8 cellular contexts compared by ENCODE assay signal in the genomic region with DNA sequence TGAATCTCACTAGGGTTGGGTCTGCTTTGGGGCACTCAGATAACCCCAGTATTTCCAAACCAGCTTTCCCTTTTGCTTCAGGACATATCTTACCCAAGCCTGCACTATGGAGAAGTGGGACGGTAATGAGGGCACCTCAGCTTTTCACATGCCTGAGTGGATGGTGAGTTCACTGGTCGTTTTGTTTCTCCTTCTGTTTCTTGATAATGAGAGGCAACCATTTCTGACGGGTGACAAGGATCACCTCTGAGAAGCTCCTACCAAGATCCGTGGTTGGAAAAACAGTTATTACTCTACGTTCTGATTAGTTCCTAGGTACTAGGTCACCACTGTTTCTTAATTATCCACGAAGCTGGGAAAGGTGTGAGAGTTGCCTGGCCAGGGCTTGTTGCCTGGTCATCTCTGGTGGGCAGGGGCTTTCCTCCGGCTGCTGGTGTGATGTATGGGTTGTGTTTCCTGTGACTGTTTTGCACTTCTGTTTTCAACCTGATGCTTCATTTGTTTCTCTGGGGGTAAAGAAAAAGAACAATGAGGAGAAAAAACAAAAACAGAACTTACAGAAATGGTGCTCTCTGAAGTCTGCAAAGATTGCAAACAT.
DNase-seq lines count a peak whose midpoint lies in the region; ATAC-seq and TF ChIP-seq lines count a peak whose summit lies in the region.

No MANE protein-coding gene starts in this region.

- H3K9me3 Mint-ChIP-seq in activated B cell treated with CpG ODN at 0.5 μM for 24 hours = no peaks in the 10 kb centered on the region
- H3K9me3 Mint-ChIP-seq in natural killer cell treated with Interleukin-12 subunit alpha and Interleukin-12 subunit beta and Interleukin-15 and Interleukin-18, amount 100 ng/mL, for 72 hours = no peaks in the 10 kb centered on the region

- H3K27ac Mint-ChIP-seq in activated B cell treated with CpG ODN at 0.5 μM for 24 hours = peak overlapping the region; percentile 46
- peak overlapping the region; percentile 83 to 88 for H3K27ac Mint-ChIP-seq in natural killer cell treated with Interleukin-12 subunit alpha and Interleukin-12 subunit beta and Interleukin-15 and Interleukin-18, amount 100 ng/mL, for 72 hours

- H3K27me3 Mint-ChIP-seq in activated B cell treated with CpG ODN at 0.5 μM for 24 hours = no peaks in the 10 kb centered on the region
- no peaks in the 10 kb centered on the region for H3K27me3 Mint-ChIP-seq in natural killer cell treated with Interleukin-12 subunit alpha and Interleukin-12 subunit beta and Interleukin-15 and Interleukin-18, amount 100 ng/mL, for 72 hours

- TF ChIP-seq CTCF in activated B cell treated with CpG ODN at 0.5 μM for 24 hours (IDR thresholded peaks at IDR 0.05) = no peak

- POLR2A ChIA-PET in activated B cell treated with CpG ODN at 0.5 μM for 24 hours (lab: Charles Lee) = interaction anchor here (0.6 to 1.3 kb wide), 4 partner anchors 9 to 688 kb away, joined by 3 to 5 read pairs (median 4); no protein-coding TSS in a partner anchor

- ATAC-seq in GM18511 (IDR thresholded peaks at IDR 0.05; ENCODE audit: unreplicated experiment) (peak; percentile 51), GM21786 (IDR thresholded peaks at IDR 0.05; ENCODE audit: unreplicated experiment) (peak; percentile 41), activated B cell treated with CpG ODN at 0.5 μM for 24 hours (ENCODE audit: low read depth) (peak; percentile 10)
- ATAC-seq in natural killer cell treated with Interleukin-12 subunit alpha and Interleukin-12 subunit beta and Interleukin-15 and Interleukin-18, amount 100 ng/mL, for 72 hours = peak; percentile 71 to 72

- H3K4me1 Mint-ChIP-seq in activated B cell treated with CpG ODN at 0.5 μM for 24 hours = peaks cover 27% of the 10 kb centered on the region
- H3K4me1 Mint-ChIP-seq in natural killer cell treated with Interleukin-12 subunit alpha and Interleukin-12 subunit beta and Interleukin-15 and Interleukin-18, amount 100 ng/mL, for 72 hours (ENCODE audit: low read depth in 2 of 2) = peaks cover 43 to 47% of the 10 kb centered on the region in 2 donors

- intact Hi-C loops in activated B cell treated with CpG ODN at 0.5 μM for 24 hours (cut with micrococcal nuclease) = loop anchor here (1.0 kb wide), 1 partner anchor 642 kb away; no protein-coding TSS in a partner anchor

- CTCF ChIA-PET in activated B cell treated with CpG ODN at 0.5 μM for 24 hours (lab: Charles Lee) = interaction anchor here (0.6 to 2.9 kb wide), 30 partner anchors 9 to 641 kb away, joined by 3 to 52 read pairs (median 6); a partner anchor contains a TSS

- H3K4me3 Mint-ChIP-seq in activated B cell treated with CpG ODN at 0.5 μM for 24 hours = peak overlapping the region; percentile 61
- H3K4me3 Mint-ChIP-seq in natural killer cell treated with Interleukin-12 subunit alpha and Interleukin-12 subunit beta and Interleukin-15 and Interleukin-18, amount 100 ng/mL, for 72 hours = peak overlapping the region; percentile 77

- no peak for DNase-seq in activated B cell treated with CpG ODN at 0.5 μM for 24 hours
- DNase-seq in natural killer cell treated with Interleukin-12 subunit alpha and Interleukin-12 subunit beta and Interleukin-15 and Interleukin-18, amount 100 ng/mL, for 72 hours (ENCODE audit: low spot score) = peak; percentile 84
- no peak for DNase-seq in SHP77 treated with DMSO at 0.1 percent for 48 hours (lab: John Stamatoyannopoulos, UW)
- DNase-seq in NCI-H1105 (lab: John Stamatoyannopoulos, UW) = no peak
- DNase-seq in NCI-H82 treated with DMSO at 0.1 percent for 48 hours (lab: John Stamatoyannopoulos, UW; ENCODE audit: unreplicated experiment) = no peak
- no peak for DNase-seq in NCI-H146 treated with DMSO at 0.1 percent for 48 hours (lab: John Stamatoyannopoulos, UW; ENCODE audit: unreplicated experiment)

- no peaks in the 10 kb centered on the region for H3K36me3 Mint-ChIP-seq in activated B cell treated with CpG ODN at 0.5 μM for 24 hours (ENCODE audit: low read depth)
- H3K36me3 Mint-ChIP-seq in natural killer cell treated with Interleukin-12 subunit alpha and Interleukin-12 subunit beta and Interleukin-15 and Interleukin-18, amount 100 ng/mL, for 72 hours = no peaks in the 10 kb centered on the region

Comparison
In these comparisons a context has a peak if more than half of its experiments do, and no peak if none do; other contexts are left out.
1. ATAC-seq: peak in every context shown above with its lines; median percentile 72 in natural killer cell treated with Interleukin-12 subunit alpha and Interleukin-12 subunit beta and Interleukin-15 and Interleukin-18, amount 100 ng/mL, for 72 hours; 51 in GM18511; 41 in GM21786; 10 in activated B cell treated with CpG ODN at 0.5 μM for 24 hours.